In the genomic region with DNA sequence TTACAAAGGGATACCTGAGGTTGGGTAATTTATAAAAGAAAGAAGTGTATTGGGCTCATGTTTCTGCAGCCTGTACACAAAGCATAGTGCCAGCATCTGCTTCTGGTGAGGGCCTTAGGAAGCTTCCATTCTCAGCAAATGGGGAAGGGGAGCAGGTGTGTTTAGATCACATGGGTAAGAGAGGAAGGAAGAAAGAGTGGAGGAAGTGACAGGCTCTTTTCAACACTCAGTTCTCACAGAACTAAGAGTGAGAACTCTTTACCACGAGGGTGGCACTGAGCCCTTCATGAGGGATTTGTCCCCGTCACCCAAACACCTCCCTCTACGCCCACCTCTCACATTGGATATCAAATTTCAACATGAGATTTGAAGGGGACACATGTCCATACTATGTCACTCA, we compare ENCODE assay signal across 22 cellular contexts.
DNase-seq lines count a peak whose midpoint lies in the region; ATAC-seq lines count a peak whose summit lies in the region.
"Had no signal": no experiment of that assay in that cellular context is flagged by ENCODE, and none has a peak within 500 bp of the region (broad histone marks: within the 10 kb centered on the region; RNA-seq: fewer than 3 reads in every experiment).

No MANE protein-coding gene starts in this region.

- no peak for ATAC-seq in GM21528 (IDR thresholded peaks at IDR 0.05; ENCODE audit: low FRiP score, unreplicated experiment)
- ATAC-seq: CD8-positive, alpha-beta T cell; GM23338; Panc1 had no signal

- DNase-seq in GF-D8 (lab: John Stamatoyannopoulos, UW), result peak; percentile 28
- DNase-seq in NAMALWA (ENCODE audit: low spot score), result peak; percentile 50
- DNase-seq in islet precursor cell, result peak; percentile 10
- DNase-seq in NCI-H510A treated with DMSO at 0.1 percent for 48 hours (lab: John Stamatoyannopoulos, UW), result no peak
- no peak for DNase-seq in activated T-cell treated with anti-CD3 and anti-CD28 coated beads for 4 hours
- no peak for DNase-seq in NCI-H187 (lab: John Stamatoyannopoulos, UW)
- DNase-seq: C1 segment of cervical spinal cord; GDM1; HCEC 1CT; NCI-H1048; NCI-H1436; NCI-H2029 treated with DMSO at 0.1 percent for 48 hours; NCI-H226; NCI-H524; NCI-H774; NK-92 treated with Interleukin-12 subunit alpha and Interleukin-12 subunit beta, amount 100 ng/mL, for 24 hours; SJCRH30; T-helper 1 cell had no signal

Comparison
In these comparisons a context has a peak if more than half of its experiments do, and no peak if none do; other contexts are left out.
1. DNase-seq: peak in GF-D8 (single experiment), NAMALWA (single experiment) and islet precursor cell (single experiment); none in NCI-H510A treated with DMSO at 0.1 percent for 48 hours (single experiment), activated T-cell treated with anti-CD3 and anti-CD28 coated beads for 4 hours (single experiment) and NCI-H187 (0 of 2).